ENCODE assay signal across 1 cellular context in genomic region chr2:237603049-237603717, GRCh38.
TF ChIP-seq lines count a peak whose summit lies in the region.

No MANE protein-coding gene starts in this region.

TF ChIP-seq in GM23338, 12 proteins besides CTCF, POLR2A, EP300 and RAD21:
- TF ChIP-seq ZNF462 (CRISPR knock-in tag; IDR thresholded peaks at IDR 0.05) (no peak), EZH2phosphoT487 (IDR thresholded peaks at IDR 0.05; ENCODE audit: unreplicated experiment) (no peak), NANOG (IDR thresholded peaks at IDR 0.05; ENCODE audit: borderline replicate concordance) (no peak), ZNF331 (CRISPR knock-in tag; IDR thresholded peaks at IDR 0.05; ENCODE audit: low read depth) (no peak), EZH2 (IDR thresholded peaks at IDR 0.05; ENCODE audit: low read depth, unreplicated experiment) (no peak), STAT1 (IDR thresholded peaks at IDR 0.05; ENCODE audit: unreplicated experiment) (no peak), ZNF114 (CRISPR knock-in tag; IDR thresholded peaks at IDR 0.05) (no peak)
TF ChIP-seq in GM23338: peak in this region for 0.
